Comparison of ENCODE assay signal across 1 cellular context in the genomic region with DNA sequence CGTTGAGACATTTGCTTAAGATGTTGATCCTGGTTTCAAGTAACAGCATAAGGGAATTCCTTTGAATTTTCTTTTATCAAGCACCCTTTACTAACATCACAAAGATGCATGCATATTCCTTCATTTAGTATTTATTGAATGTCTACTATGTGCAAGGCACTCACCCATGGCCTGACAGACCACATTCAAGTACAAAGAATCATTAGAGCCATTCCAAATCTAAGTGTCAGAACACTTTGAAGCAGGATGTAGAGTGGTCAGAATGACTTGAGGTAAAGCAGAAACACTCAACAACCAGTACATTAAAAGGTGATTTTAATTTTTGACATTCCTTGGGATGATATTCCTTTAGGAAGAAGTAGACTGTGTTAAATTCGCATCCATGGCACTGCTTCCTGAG.
TF ChIP-seq lines count a peak whose summit lies in the region.

No MANE protein-coding gene starts in this region.

TF ChIP-seq in A549, 52 proteins besides CTCF, POLR2A, EP300 and RAD21:
- TF ChIP-seq JUN (IDR thresholded peaks at IDR 0.05) (no peak), MAZ (IDR thresholded peaks at IDR 0.05; ENCODE audit: borderline replicate concordance, low read depth, low read length) (no peak), CEBPB (IDR thresholded peaks at IDR 0.05) (no peak), TFCP2L1 (CRISPR knock-in tag; IDR thresholded peaks at IDR 0.05) (no peak), PHF8 (IDR thresholded peaks at IDR 0.05; ENCODE audit: borderline replicate concordance, low read depth) (no peak), SREBF2 (IDR thresholded peaks at IDR 0.05) (no peak), FOSB (CRISPR knock-in tag; IDR thresholded peaks at IDR 0.05) (no peak), EHMT2 (IDR thresholded peaks at IDR 0.05; ENCODE audit: low read depth) (no peak), MYC (IDR thresholded peaks at IDR 0.05; ENCODE audit: borderline replicate concordance, low read length) (no peak), KDM1A (IDR thresholded peaks at IDR 0.05; ENCODE audit: low read depth) (no peak), NPAS2 (CRISPR knock-in tag; IDR thresholded peaks at IDR 0.05; ENCODE audit: borderline replicate concordance) (no peak), ZSCAN20 (CRISPR knock-in tag; IDR thresholded peaks at IDR 0.05) (no peak), MAFK (IDR thresholded peaks at IDR 0.05; ENCODE audit: partially characterized antibody) (no peak), FOSL2 (IDR thresholded peaks at IDR 0.05) (no peak), FOSL2 (CRISPR knock-in tag; IDR thresholded peaks at IDR 0.05) (no peak), FOXS1 (CRISPR knock-in tag; IDR thresholded peaks at IDR 0.05) (no peak)
- TF ChIP-seq, protein P1, sequence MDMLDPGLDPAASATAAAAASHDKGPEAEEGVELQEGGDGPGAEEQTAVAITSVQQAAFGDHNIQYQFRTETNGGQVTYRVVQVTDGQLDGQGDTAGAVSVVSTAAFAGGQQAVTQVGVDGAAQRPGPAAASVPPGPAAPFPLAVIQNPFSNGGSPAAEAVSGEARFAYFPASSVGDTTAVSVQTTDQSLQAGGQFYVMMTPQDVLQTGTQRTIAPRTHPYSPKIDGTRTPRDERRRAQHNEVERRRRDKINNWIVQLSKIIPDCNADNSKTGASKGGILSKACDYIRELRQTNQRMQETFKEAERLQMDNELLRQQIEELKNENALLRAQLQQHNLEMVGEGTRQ (IDR thresholded peaks at IDR 0.05), result no peak
- TF ChIP-seq, protein P2, sequence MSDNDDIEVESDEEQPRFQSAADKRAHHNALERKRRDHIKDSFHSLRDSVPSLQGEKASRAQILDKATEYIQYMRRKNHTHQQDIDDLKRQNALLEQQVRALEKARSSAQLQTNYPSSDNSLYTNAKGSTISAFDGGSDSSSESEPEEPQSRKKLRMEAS (IDR thresholded peaks at IDR 0.05), result no peak
- TF ChIP-seq, protein P3, sequence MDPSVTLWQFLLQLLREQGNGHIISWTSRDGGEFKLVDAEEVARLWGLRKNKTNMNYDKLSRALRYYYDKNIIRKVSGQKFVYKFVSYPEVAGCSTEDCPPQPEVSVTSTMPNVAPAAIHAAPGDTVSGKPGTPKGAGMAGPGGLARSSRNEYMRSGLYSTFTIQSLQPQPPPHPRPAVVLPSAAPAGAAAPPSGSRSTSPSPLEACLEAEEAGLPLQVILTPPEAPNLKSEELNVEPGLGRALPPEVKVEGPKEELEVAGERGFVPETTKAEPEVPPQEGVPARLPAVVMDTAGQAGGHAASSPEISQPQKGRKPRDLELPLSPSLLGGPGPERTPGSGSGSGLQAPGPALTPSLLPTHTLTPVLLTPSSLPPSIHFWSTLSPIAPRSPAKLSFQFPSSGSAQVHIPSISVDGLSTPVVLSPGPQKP (IDR thresholded peaks at IDR 0.05; ENCODE audit: low read depth, low read length), result no peak
